In genomic region chr17:385836-386144, GRCh38 we compare ENCODE assay signal across 8 cellular contexts. TPM values are rescaled to one million over a fixed set of nuclear protein-coding genes. Genes with fewer than 3 reads are reported as not detected.
DNase-seq lines count a peak whose midpoint lies in the region; ATAC-seq and TF ChIP-seq lines count a peak whose summit lies in the region.

No MANE protein-coding gene starts in this region.

- no peaks in the 10 kb centered on the region for H3K36me3 ChIP-seq in DOHH2 (ENCODE audit: control insufficient read depth, low read length)
- H3K36me3 ChIP-seq in colonic mucosa = no peaks in the 10 kb centered on the region
- H3K36me3 ChIP-seq in rectal smooth muscle tissue (ENCODE audit: control insufficient read depth, insufficient read depth, low read length) = no peaks in the 10 kb centered on the region

- H3K4me1 ChIP-seq in DOHH2 (ENCODE audit: control insufficient read depth, low read length) = peaks cover 9% of the 10 kb centered on the region
- peaks cover 7% of the 10 kb centered on the region for H3K4me1 ChIP-seq in colonic mucosa
- H3K4me1 ChIP-seq in rectal smooth muscle tissue (ENCODE audit: control insufficient read depth, insufficient read depth, low read length) = no peaks in the 10 kb centered on the region

- H3K9ac ChIP-seq in colonic mucosa (ENCODE audit: low read depth in 2 of 2, low read length in 2 of 2) (peak overlapping the region in 1 of 2 donors; percentile 56), rectal smooth muscle tissue (ENCODE audit: low read length) (no peak overlapping the region)

- H3K27ac ChIP-seq in DOHH2 (ENCODE audit: low read depth, low read length) (no peak overlapping the region), colonic mucosa (peak overlapping the region; percentile 22), rectal smooth muscle tissue (ENCODE audit: low read depth, low read length) (no peak overlapping the region)

- intact Hi-C loops in colonic mucosa (cut with DNase I) = loop anchor here (2.0 to 5.0 kb wide), 2 partner anchors 223 to 243 kb away; no protein-coding TSS in a partner anchor

- peak; percentile 14 for ATAC-seq in HG03354 (IDR thresholded peaks at IDR 0.05; ENCODE audit: poor library complexity, severe bottlenecking, unreplicated experiment)
- no peak for ATAC-seq in GM21367 (IDR thresholded peaks at IDR 0.05; ENCODE audit: unreplicated experiment)
- no peak for ATAC-seq in HG02970 (IDR thresholded peaks at IDR 0.05; ENCODE audit: low FRiP score, unreplicated experiment)

- DNase-seq in colonic mucosa (no peak), DMS153 (lab: John Stamatoyannopoulos, UW) (no peak), SKM-1 treated with dmso at 0.1 percent for 144 hours (lab: John Stamatoyannopoulos, UW; ENCODE audit: unreplicated experiment) (no peak)

- H3K4me3 ChIP-seq in DOHH2 (ENCODE audit: low read length) (peak overlapping the region; percentile 54), colonic mucosa (peak overlapping the region; percentile 53), rectal smooth muscle tissue (ENCODE audit: low read length) (peak overlapping the region; percentile 32)

- H3K9me3 ChIP-seq in DOHH2 (ENCODE audit: control insufficient read depth, insufficient read depth, low read length) (no peaks in the 10 kb centered on the region), colonic mucosa (no peaks in the 10 kb centered on the region)

- no peaks in the 10 kb centered on the region for H3K9me2 ChIP-seq in DOHH2 (replicated peaks; ENCODE audit: control insufficient read depth, low read length)

- H3K79me2 ChIP-seq in DOHH2 (ENCODE audit: control insufficient read depth, low read length) = no peaks in the 10 kb centered on the region

- no peaks in the 10 kb centered on the region for H4K20me1 ChIP-seq in DOHH2 (ENCODE audit: control insufficient read depth, insufficient read depth, low read depth, low read length)

- H3K4me2 ChIP-seq in DOHH2 (ENCODE audit: low read length) = no peak overlapping the region

- H3F3A ChIP-seq in DOHH2 (ENCODE audit: control insufficient read depth, insufficient read depth) = no peaks in the 10 kb centered on the region

- TF ChIP-seq CTCF in DOHH2 (IDR thresholded peaks at IDR 0.05; ENCODE audit: low read depth, low read length, poor library complexity, severe bottlenecking) (no peak), colonic mucosa (IDR thresholded peaks at IDR 0.05) (no peak)

- H3K27me3 ChIP-seq in DOHH2 (ENCODE audit: control insufficient read depth, low read length) (peaks cover 6% of the 10 kb centered on the region), colonic mucosa (no peaks in the 10 kb centered on the region), rectal smooth muscle tissue (ENCODE audit: control insufficient read depth, insufficient read depth, low read length) (no peaks in the 10 kb centered on the region)

RNA-seq across cellular contexts. Expression of gene RPH3AL, which starts 33.2 kb away (rescaled TPM):
- 10 to 100 TPM; 14.9 to 34.2 TPM for total RNA-seq in colonic mucosa

RNA-seq across cellular contexts. Expression of gene RFLNB, which starts 59.9 kb away (rescaled TPM):
- total RNA-seq in colonic mucosa = 1 to 10 TPM; 2.9 to 5.7 TPM
